Comparison of ENCODE assay signal across 1 cellular context in the genomic region with DNA sequence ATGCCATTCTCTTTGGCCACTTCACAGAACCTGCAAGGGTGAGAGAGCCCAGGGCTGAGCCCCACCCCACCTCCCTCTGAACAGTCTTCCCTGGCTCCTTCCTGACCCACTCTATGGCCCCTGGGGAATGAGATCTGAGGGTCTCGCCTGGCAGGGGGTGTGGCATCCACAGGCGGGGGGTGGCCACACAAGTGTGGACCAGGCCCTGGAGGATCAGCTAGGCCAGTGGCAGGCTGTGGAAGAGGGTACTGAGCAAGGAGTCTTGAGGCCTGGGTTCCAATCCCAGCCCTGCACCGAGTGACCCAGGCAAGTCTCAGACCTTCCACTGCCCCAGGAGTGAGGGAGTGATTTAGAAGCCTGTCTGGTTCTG.
A peak's percentile ranks its signal among the peaks of the same experiment; 100 is the strongest.
TF ChIP-seq lines count a peak whose summit lies in the region.

No MANE protein-coding gene starts in this region.

TF ChIP-seq in HepG2, 621 proteins besides CTCF, POLR2A, EP300 and RAD21:
- TF ChIP-seq AGO2 (optimal IDR thresholded peaks at IDR 0.05; ENCODE audit: low read depth, low read length) (peak; percentile 24), GATAD1 (CRISPR knock-in tag; IDR thresholded peaks at IDR 0.05) (no peak)
